8 cellular contexts compared by ENCODE assay signal in the genomic region with DNA sequence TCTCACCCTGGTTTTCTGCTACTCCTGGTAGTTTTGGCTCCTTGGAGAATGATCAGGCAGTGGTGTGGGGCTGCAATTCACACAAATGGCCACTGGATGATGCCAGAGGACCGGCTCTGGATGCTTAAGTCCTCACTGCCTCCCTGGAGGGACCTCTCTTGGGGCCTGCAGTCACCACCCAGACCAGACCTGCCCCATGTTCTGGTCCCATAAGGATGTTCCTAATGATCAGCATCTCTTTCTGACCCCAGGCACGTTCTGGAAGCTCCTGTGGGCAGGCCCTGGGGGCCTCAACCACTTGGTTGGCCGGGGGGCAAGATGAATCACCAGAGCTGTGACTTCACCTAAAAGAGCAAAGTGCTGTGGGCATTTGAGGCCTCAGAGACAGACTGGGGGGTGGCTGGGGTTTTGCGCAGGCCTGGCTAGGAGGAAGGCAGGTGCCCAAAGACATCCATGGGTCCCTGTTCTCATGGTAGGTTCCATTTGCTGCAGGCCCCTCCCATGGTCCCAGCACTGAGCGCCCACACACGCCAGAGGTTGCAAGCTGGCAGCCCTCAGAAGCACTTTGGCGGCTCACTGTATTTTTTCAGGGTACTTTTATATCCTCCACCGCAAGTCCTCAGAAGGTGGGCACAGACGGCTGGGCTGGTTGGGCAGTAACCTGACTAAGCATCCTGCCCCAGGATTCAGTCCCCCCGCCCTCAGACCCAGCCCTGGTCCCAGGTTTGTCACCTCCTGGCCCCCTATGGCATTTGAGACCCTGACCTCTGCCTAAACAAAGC. TPM values are rescaled to one million over a fixed set of nuclear protein-coding genes. Genes with fewer than 3 reads are reported as not detected.
DNase-seq lines count a peak whose midpoint lies in the region; ATAC-seq and TF ChIP-seq lines count a peak whose summit lies in the region.

No MANE protein-coding gene starts in this region.

- H3K4me3 ChIP-seq in OCI-LY7 (ENCODE audit: low read depth, low read length, poor library complexity, severe bottlenecking) (no peak overlapping the region), esophagus muscularis mucosa (no peak overlapping the region)
- H3K4me3 ChIP-seq in naive thymus-derived CD4-positive, alpha-beta T cell (ENCODE audit: low read length): no peak overlapping the region

- POLR2A ChIA-PET in OCI-LY7 (lab: Charles Lee): no interaction called here
- POLR2A ChIA-PET in naive thymus-derived CD4-positive, alpha-beta T cell (lab: Charles Lee): interaction anchor here (0.6 kb wide), 1 partner anchor 54 kb away, joined by 4 read pairs; no protein-coding TSS in a partner anchor

- no peak overlapping the region for H3K27ac ChIP-seq in OCI-LY7 (ENCODE audit: low read depth, low read length, poor library complexity, severe bottlenecking)
- no peak overlapping the region for H3K27ac ChIP-seq in esophagus muscularis mucosa (replicated peaks in 1 of 4)
- no peak overlapping the region for H3K27ac ChIP-seq in naive thymus-derived CD4-positive, alpha-beta T cell (ENCODE audit: low read depth, low read length)

- no peaks in the 10 kb centered on the region for H3K79me2 ChIP-seq in OCI-LY7 (ENCODE audit: insufficient read depth, low read depth, low read length)

- no peaks in the 10 kb centered on the region for H4K20me1 ChIP-seq in OCI-LY7 (ENCODE audit: insufficient read depth, low read length)

- H3K4me2 ChIP-seq in OCI-LY7 (ENCODE audit: low read length): no peak overlapping the region

- peaks cover 0 to 7% (median 4%) of the 10 kb centered on the region in 7 donors for H3K4me1 Mint-ChIP-seq in naive thymus-derived CD4-positive, alpha-beta T cell

- no TSS peak for BruUV-seq in OCI-LY7 (replicated peaks; lab: Mats Ljungman, UMichigan)

- H3K9me3 Mint-ChIP-seq in naive thymus-derived CD4-positive, alpha-beta T cell: peaks cover 0 to 25% (median 4%) of the 10 kb centered on the region in 11 donors

- no peak overlapping the region for H2AFZ ChIP-seq in OCI-LY7 (ENCODE audit: low read length)

- H3K9me3 ChIP-seq in OCI-LY7 (ENCODE audit: low read length): 0 out of 2 replicates have a peak, but pooled peaks cover 8% of the 10 kb centered on the region
- peaks cover 0 to 4% (median 0%) of the 10 kb centered on the region in 4 donors for H3K9me3 ChIP-seq in esophagus muscularis mucosa
- H3K9me3 ChIP-seq in naive thymus-derived CD4-positive, alpha-beta T cell (ENCODE audit: control insufficient read depth in 2 of 3, low read length in 3 of 3): no peaks in the 10 kb centered on the region

- no peak overlapping the region for H3K4me3 Mint-ChIP-seq in naive thymus-derived CD4-positive, alpha-beta T cell

- peak; percentile 85 for ATAC-seq in naive thymus-derived CD4-positive, alpha-beta T cell
- ATAC-seq in HG02588 (IDR thresholded peaks at IDR 0.05; ENCODE audit: unreplicated experiment): no peak

- TF ChIP-seq RAD21 in Ishikawa (IDR thresholded peaks at IDR 0.05; ENCODE audit: low read depth): peak; percentile 100

- H3K27ac Mint-ChIP-seq in naive thymus-derived CD4-positive, alpha-beta T cell: no peak overlapping the region

- peaks cover 0 to 7% (median 0%) of the 10 kb centered on the region in 5 donors for H3K36me3 Mint-ChIP-seq in naive thymus-derived CD4-positive, alpha-beta T cell

- 64% methylated on average over 5 of the region's 10 CpGs for WGBS in esophagus muscularis mucosa

- H3K27me3 Mint-ChIP-seq in naive thymus-derived CD4-positive, alpha-beta T cell: peaks cover 0 to 22% (median 0%) of the 10 kb centered on the region in 5 donors

- intact Hi-C loops in OCI-LY7 (cut with micrococcal nuclease; ENCODE audit: unreplicated experiment): loop anchor here (1.0 to 5.0 kb wide), 6 partner anchors 46 to 286 kb away; partner anchors contain the start of gene RASD1
- intact Hi-C loops in esophagus muscularis mucosa (cut with DNase I): loop anchor here (5.0 to 10.0 kb wide), 2 partner anchors 138 to 216 kb away; partner anchors contain the start of gene RASD1
- intact Hi-C loops in naive thymus-derived CD4-positive, alpha-beta T cell (cut with micrococcal nuclease): loop anchor here (1.0 to 2.0 kb wide), 6 partner anchors 84 to 677 kb away; partner anchors contain the start of gene RASD1 (in 2 of the 2)

- TF ChIP-seq CTCF in OCI-LY7 (conservative IDR thresholded peaks at IDR 0.05; ENCODE audit: low read length): peak; percentile 100
- TF ChIP-seq CTCF in esophagus muscularis mucosa (IDR thresholded peaks at IDR 0.05): peak; percentile 96 to 98 (median 98)

- H3K4me1 ChIP-seq in OCI-LY7 (ENCODE audit: insufficient read depth, low read length, poor library complexity, severe bottlenecking) (no peaks in the 10 kb centered on the region), esophagus muscularis mucosa (peaks cover 7 to 21% (median 14%) of the 10 kb centered on the region in 4 donors)
- peaks cover 0 to 5% of the 10 kb centered on the region in 2 donors for H3K4me1 ChIP-seq in naive thymus-derived CD4-positive, alpha-beta T cell (ENCODE audit: control insufficient read depth in 2 of 2, insufficient read depth in 2 of 2, low read length in 2 of 2)

- TF ChIP-seq POLR2A in esophagus muscularis mucosa (IDR thresholded peaks at IDR 0.05; ENCODE audit: low read depth): no peak

- DNase-seq in DMS 273 (lab: John Stamatoyannopoulos, UW; ENCODE audit: unreplicated experiment) (peak; percentile 85), OCI-LY7 (ENCODE audit: low spot score) (peak; percentile 82), activated T-cell treated with anti-CD3 and anti-CD28 coated beads for 4 hours (peak; percentile 53), esophagus muscularis mucosa (ENCODE audit: extremely low spot score) (no peak)
- DNase-seq in naive thymus-derived CD4-positive, alpha-beta T cell: peak; percentile 46 to 73 (median 61)
- peak; percentile 16 to 60 for DNase-seq in stimulated activated CD8-positive, alpha-beta memory T cell treated with anti-CD3 and anti-CD28 coated beads, Interleukin-7, amount 100 ng/mL, for 48 hours (ENCODE audit: extremely low read depth in 1 of 2, low read depth in 1 of 2)

- TF ChIP-seq EP300 in Ishikawa (IDR thresholded peaks at IDR 0.05; ENCODE audit: borderline replicate concordance) (no peak), esophagus muscularis mucosa (IDR thresholded peaks at IDR 0.05) (no peak)

- peaks cover 0 to 39% (median 2%) of the 10 kb centered on the region in 4 donors for H3K27me3 ChIP-seq in esophagus muscularis mucosa
- H3K27me3 ChIP-seq in naive thymus-derived CD4-positive, alpha-beta T cell (ENCODE audit: control insufficient read depth in 2 of 2, insufficient read depth in 2 of 2, low read length in 2 of 2): no peaks in the 10 kb centered on the region

- CTCF ChIA-PET in OCI-LY7 (lab: Charles Lee; ENCODE audit: unreplicated experiment): no interaction called here
- CTCF ChIA-PET in naive thymus-derived CD4-positive, alpha-beta T cell (lab: Charles Lee): interaction anchor here (0.7 to 7.1 kb wide), 8 partner anchors 10 to 285 kb away, joined by 3 to 59 read pairs (median 6); no protein-coding TSS in a partner anchor

- no peaks in the 10 kb centered on the region for H3K9me2 ChIP-seq in OCI-LY7 (ENCODE audit: insufficient read depth, low read length)

- H3K36me3 ChIP-seq in OCI-LY7 (ENCODE audit: insufficient read depth, low read length): no peaks in the 10 kb centered on the region
- H3K36me3 ChIP-seq in esophagus muscularis mucosa: no peaks in the 10 kb centered on the region
- H3K36me3 ChIP-seq in naive thymus-derived CD4-positive, alpha-beta T cell (ENCODE audit: control insufficient read depth in 2 of 3, insufficient read depth in 3 of 3, low read length in 3 of 3): no peaks in the 10 kb centered on the region

TF ChIP-seq in Ishikawa, 13 proteins besides CTCF, POLR2A, EP300 and RAD21 (continues in another document):
- TF ChIP-seq, protein P1, sequence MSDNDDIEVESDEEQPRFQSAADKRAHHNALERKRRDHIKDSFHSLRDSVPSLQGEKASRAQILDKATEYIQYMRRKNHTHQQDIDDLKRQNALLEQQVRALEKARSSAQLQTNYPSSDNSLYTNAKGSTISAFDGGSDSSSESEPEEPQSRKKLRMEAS (IDR thresholded peaks at IDR 0.05): no peak
- TF ChIP-seq NFIC (IDR thresholded peaks at IDR 0.05): no peak
- TF ChIP-seq, protein P2, sequence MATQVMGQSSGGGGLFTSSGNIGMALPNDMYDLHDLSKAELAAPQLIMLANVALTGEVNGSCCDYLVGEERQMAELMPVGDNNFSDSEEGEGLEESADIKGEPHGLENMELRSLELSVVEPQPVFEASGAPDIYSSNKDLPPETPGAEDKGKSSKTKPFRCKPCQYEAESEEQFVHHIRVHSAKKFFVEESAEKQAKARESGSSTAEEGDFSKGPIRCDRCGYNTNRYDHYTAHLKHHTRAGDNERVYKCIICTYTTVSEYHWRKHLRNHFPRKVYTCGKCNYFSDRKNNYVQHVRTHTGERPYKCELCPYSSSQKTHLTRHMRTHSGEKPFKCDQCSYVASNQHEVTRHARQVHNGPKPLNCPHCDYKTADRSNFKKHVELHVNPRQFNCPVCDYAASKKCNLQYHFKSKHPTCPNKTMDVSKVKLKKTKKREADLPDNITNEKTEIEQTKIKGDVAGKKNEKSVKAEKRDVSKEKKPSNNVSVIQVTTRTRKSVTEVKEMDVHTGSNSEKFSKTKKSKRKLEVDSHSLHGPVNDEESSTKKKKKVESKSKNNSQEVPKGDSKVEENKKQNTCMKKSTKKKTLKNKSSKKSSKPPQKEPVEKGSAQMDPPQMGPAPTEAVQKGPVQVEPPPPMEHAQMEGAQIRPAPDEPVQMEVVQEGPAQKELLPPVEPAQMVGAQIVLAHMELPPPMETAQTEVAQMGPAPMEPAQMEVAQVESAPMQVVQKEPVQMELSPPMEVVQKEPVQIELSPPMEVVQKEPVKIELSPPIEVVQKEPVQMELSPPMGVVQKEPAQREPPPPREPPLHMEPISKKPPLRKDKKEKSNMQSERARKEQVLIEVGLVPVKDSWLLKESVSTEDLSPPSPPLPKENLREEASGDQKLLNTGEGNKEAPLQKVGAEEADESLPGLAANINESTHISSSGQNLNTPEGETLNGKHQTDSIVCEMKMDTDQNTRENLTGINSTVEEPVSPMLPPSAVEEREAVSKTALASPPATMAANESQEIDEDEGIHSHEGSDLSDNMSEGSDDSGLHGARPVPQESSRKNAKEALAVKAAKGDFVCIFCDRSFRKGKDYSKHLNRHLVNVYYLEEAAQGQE (IDR thresholded peaks at IDR 0.05; ENCODE audit: low read depth): no peak
- no peak for TF ChIP-seq CEBPB (IDR thresholded peaks at IDR 0.05)
- TF ChIP-seq TEAD4 (IDR thresholded peaks at IDR 0.05): no peak
- no peak for TF ChIP-seq EGR1 (IDR thresholded peaks at IDR 0.05)
- TF ChIP-seq TCF12 (IDR thresholded peaks at IDR 0.05; ENCODE audit: low read depth): no peak

RNA-seq across cellular contexts. Expression of gene NT5M, which starts 53.2 kb away (rescaled TPM):
- total RNA-seq in OCI-LY7 (2014; rRNA removed; shearing (Covaris generic)): 8.2 and 10.4 TPM in 2 replicates
- total RNA-seq in OCI-LY7 (2022) (14.0 and 16.2 TPM in 2 replicates), esophagus muscularis mucosa (10 to 100 TPM in 1 of 4 donors, 1 to 10 TPM in 3; 4.3 to 11.5 (median 7.0) TPM)
- total RNA-seq in naive thymus-derived CD4-positive, alpha-beta T cell: 1 to 10 TPM; 2.9 to 6.3 (median 3.5) TPM
- 1 to 10 TPM in 1 of 2 donors, under 1 TPM in 1; 0.85 to 4.4 TPM for polyA plus RNA-seq in naive thymus-derived CD4-positive, alpha-beta T cell
